Comparison of ENCODE assay signal across 8 cellular contexts in genomic region chr14:104723651-104724406, GRCh38. TPM values are rescaled to one million over a fixed set of nuclear protein-coding genes. Genes with fewer than 3 reads are reported as not detected.
DNase-seq lines count a peak whose midpoint lies in the region; ATAC-seq and TF ChIP-seq lines count a peak whose summit lies in the region.

TSS of gene ADSS1 (plus strand) at chr14:104724229. CDS start at chr14:104724271, 42 bp downstream.

- intact Hi-C loops in CD8-positive, alpha-beta T cell (cut with DNase I, micrococcal nuclease) = loop anchor here (1.0 to 5.0 kb wide), 2 partner anchors 28 to 43 kb away; no protein-coding TSS in a partner anchor

- H3K27ac ChIP-seq in CD8-positive, alpha-beta T cell (ENCODE audit: low read depth, low read length) = no peak within 1 kb of the TSS
- no peak within 1 kb of the TSS for H3K27ac ChIP-seq in effector memory CD4-positive, alpha-beta T cell (ENCODE audit: insufficient read depth, low read length, poor library complexity, severe bottlenecking)
- H3K27ac ChIP-seq in mesodermal cell (ENCODE audit: low read depth, low read length, severe bottlenecking) = no peak within 1 kb of the TSS

- peak; percentile 79 for ATAC-seq in CD8-positive, alpha-beta T cell
- ATAC-seq in HG02973 (IDR thresholded peaks at IDR 0.05; ENCODE audit: unreplicated experiment) = no peak

- no peaks in the 10 kb centered on the region for H3K36me3 ChIP-seq in CD8-positive, alpha-beta T cell (ENCODE audit: insufficient read depth, low read length)
- no peaks in the 10 kb centered on the region for H3K36me3 ChIP-seq in effector memory CD4-positive, alpha-beta T cell (ENCODE audit: control insufficient read depth, insufficient read depth, low read length)
- H3K36me3 ChIP-seq in mesodermal cell (ENCODE audit: control insufficient read depth, insufficient read depth, low read length) = peaks cover 17% of the 10 kb centered on the region

- CTCF ChIA-PET in CD8-positive, alpha-beta T cell (lab: Charles Lee) = interaction anchor here (0.6 to 2.2 kb wide), 8 partner anchors 10 to 67 kb away, joined by 3 to 10 read pairs (median 3); partner anchors contain the start of gene SIVA1

- no peak for TF ChIP-seq POLR2A in NB4 (IDR thresholded peaks at IDR 0.05; ENCODE audit: extremely low read depth, insufficient read length)

- POLR2A ChIA-PET in CD8-positive, alpha-beta T cell (lab: Charles Lee) = interaction anchor here (1.7 kb wide), 1 partner anchor 29 kb away, joined by 7 read pairs; the partner anchor contains the start of gene SIVA1

- H3K27me3 ChIP-seq in CD8-positive, alpha-beta T cell (ENCODE audit: insufficient read depth, low read length) = no peaks in the 10 kb centered on the region
- H3K27me3 ChIP-seq in effector memory CD4-positive, alpha-beta T cell (replicated peaks; ENCODE audit: control insufficient read depth, insufficient read depth, low read length, poor library complexity, severe bottlenecking) = no peaks in the 10 kb centered on the region

- WGBS in mesodermal cell (ENCODE audit: insufficient coverage in 2 of 2), 2 experiments = 3 to 4% methylated on average over 40 to 65 of the region's 82 CpGs

- H3K4me3 ChIP-seq in CD8-positive, alpha-beta T cell (ENCODE audit: low read depth, low read length) = peak within 1 kb of the TSS; percentile 72
- no peak within 1 kb of the TSS for H3K4me3 ChIP-seq in NB4 (ENCODE audit: low read depth, low read length)
- peak within 1 kb of the TSS; percentile 64 for H3K4me3 ChIP-seq in effector memory CD4-positive, alpha-beta T cell (ENCODE audit: insufficient read depth, low read depth, low read length, poor library complexity, severe bottlenecking)
- H3K4me3 ChIP-seq in mesodermal cell (ENCODE audit: extremely low read depth, insufficient read depth, low read length, poor library complexity, severe bottlenecking) = peak within 1 kb of the TSS; percentile 57

- peak within 1 kb of the TSS; percentile 69 for H3K4me3 Mint-ChIP-seq in CD8-positive, alpha-beta T cell

- peaks cover 6% of the 10 kb centered on the region for H3K36me3 Mint-ChIP-seq in CD8-positive, alpha-beta T cell

- no peaks in the 10 kb centered on the region for H3K27me3 Mint-ChIP-seq in CD8-positive, alpha-beta T cell (ENCODE audit: low read depth)

- peak; percentile 86 for TF ChIP-seq CTCF in CD8-positive, alpha-beta T cell (IDR thresholded peaks at IDR 0.05)
- TF ChIP-seq CTCF in GM20000 (IDR thresholded peaks at IDR 0.05; ENCODE audit: extremely low read depth, missing control alignments) = peak; percentile 75
- TF ChIP-seq CTCF in NB4 (IDR thresholded peaks at IDR 0.05; ENCODE audit: low read depth, low read length) = peak; percentile 70

- no peaks in the 10 kb centered on the region for H3K9me3 ChIP-seq in CD8-positive, alpha-beta T cell (ENCODE audit: low read length)
- H3K9me3 ChIP-seq in effector memory CD4-positive, alpha-beta T cell (ENCODE audit: control insufficient read depth, low read length) = no peaks in the 10 kb centered on the region
- no peaks in the 10 kb centered on the region for H3K9me3 ChIP-seq in mesodermal cell (ENCODE audit: control insufficient read depth, low read length)

- peaks cover 6% of the 10 kb centered on the region for H3K4me1 ChIP-seq in CD8-positive, alpha-beta T cell (ENCODE audit: insufficient read depth, low read length)
- H3K4me1 ChIP-seq in effector memory CD4-positive, alpha-beta T cell (ENCODE audit: control insufficient read depth, insufficient read depth, low read length, poor library complexity, severe bottlenecking) = peaks cover 6% of the 10 kb centered on the region
- H3K4me1 ChIP-seq in mesodermal cell (ENCODE audit: control insufficient read depth, insufficient read depth, low read length, poor library complexity, severe bottlenecking) = peaks cover 25% of the 10 kb centered on the region

- H3K9me3 Mint-ChIP-seq in CD8-positive, alpha-beta T cell = no peaks in the 10 kb centered on the region

- no peaks in the 10 kb centered on the region for H3K4me1 Mint-ChIP-seq in CD8-positive, alpha-beta T cell (ENCODE audit: low read depth)

- H3K27ac Mint-ChIP-seq in CD8-positive, alpha-beta T cell = no peak within 1 kb of the TSS

- DNase-seq in CD8-positive, alpha-beta T cell = peak; percentile 33 to 76 (median 55)
- DNase-seq in GM20000 (ENCODE audit: low spot score) = peak; percentile 98
- DNase-seq in NB4 (ENCODE audit: low read depth) = peak; percentile 53
- peak; percentile 26 to 43 for DNase-seq in activated CD4-positive, alpha-beta T cell treated with anti-CD3 and anti-CD28 coated beads, Interleukin-2, amount 50 U/mL, for 4 hours
- peak; percentile 30 to 55 (median 43) for DNase-seq in effector memory CD4-positive, alpha-beta T cell
- DNase-seq in stimulated activated CD8-positive, alpha-beta memory T cell treated with anti-CD3 and anti-CD28 coated beads, Interleukin-4, amount 100 ng/mL, for 1 hour (ENCODE audit: low read depth in 2 of 2, low spot score in 1 of 2) = peak; percentile 21 to 39

RNA-seq across cellular contexts. Expression of gene ADSS1, which starts in this region (rescaled TPM):
- 1 to 10 TPM; 2.4 to 3.5 TPM for total RNA-seq in CD8-positive, alpha-beta T cell
- 20.2 TPM for polyA plus RNA-seq in mesodermal cell (2013, experiment 1 of 2)
- 18.6 TPM for polyA plus RNA-seq in mesodermal cell (2013, experiment 2 of 2)

Comparison
In these comparisons a context has a peak if more than half of its experiments do, and no peak if none do; other contexts are left out.
1. DNase-seq: peak in every context shown above with its lines; median percentile 98 in GM20000; 55 in CD8-positive, alpha-beta T cell; 53 in NB4; 43 in effector memory CD4-positive, alpha-beta T cell; 34 in activated CD4-positive, alpha-beta T cell treated with anti-CD3 and anti-CD28 coated beads, Interleukin-2, amount 50 U/mL, for 4 hours; 30 in stimulated activated CD8-positive, alpha-beta memory T cell treated with anti-CD3 and anti-CD28 coated beads, Interleukin-4, amount 100 ng/mL, for 1 hour.